Comparison of ENCODE assay signal across 9 cellular contexts in genomic region chr2:190342601-190343000, GRCh38. TPM values are rescaled to one million over a fixed set of nuclear protein-coding genes. Genes with fewer than 3 reads are reported as not detected.
DNase-seq lines count a peak whose midpoint lies in the region; ATAC-seq and TF ChIP-seq lines count a peak whose summit lies in the region.
"Had no signal": no experiment of that assay in that cellular context is flagged by ENCODE, and none has a peak within 500 bp of the region (broad histone marks: within the 10 kb centered on the region; RNA-seq: fewer than 3 reads in every experiment).

No MANE protein-coding gene starts in this region.

- no peaks in the 10 kb centered on the region for H3K36me3 Mint-ChIP-seq in nephron (ENCODE audit: low read depth)

- WGBS in upper lobe of left lung, 2 donors = 57 to 69% methylated on average over 5 of the region's 5 CpGs

- no peak for ATAC-seq in Right ventricle myocardium superior (ENCODE audit: poor library complexity)
- no peak for ATAC-seq in upper lobe of left lung (ENCODE audit: low FRiP score in 2 of 2)
- ATAC-seq in HG03571 (IDR thresholded peaks at IDR 0.05; ENCODE audit: unreplicated experiment) = no peak
- ATAC-seq in HG03108 (IDR thresholded peaks at IDR 0.05; ENCODE audit: unreplicated experiment) = no peak

- H3K9me3 ChIP-seq in left ventricle myocardium inferior (replicated peaks) (no peaks in the 10 kb centered on the region), upper lobe of left lung (no peaks in the 10 kb centered on the region)

- H3K27me3 Mint-ChIP-seq in nephron (ENCODE audit: low read depth) = no peaks in the 10 kb centered on the region

- intact Hi-C loops in left ventricle myocardium inferior (cut with micrococcal nuclease) (no loop called here), Right ventricle myocardium superior (cut with DNase I) (no loop called here)

- H3K4me3 Mint-ChIP-seq in nephron = peak overlapping the region; percentile 86 to 97 (median 97)

- H3K36me3 ChIP-seq in left ventricle myocardium inferior = no peaks in the 10 kb centered on the region
- H3K36me3 ChIP-seq in upper lobe of left lung = no peaks in the 10 kb centered on the region

- peak overlapping the region; percentile 76 for H3K4me3 ChIP-seq in left ventricle myocardium inferior
- H3K4me3 ChIP-seq in upper lobe of left lung = peak overlapping the region in 1 of 4 donors; percentile 80

- H3K27ac ChIP-seq in left ventricle myocardium inferior (replicated peaks) (peak overlapping the region; percentile 95), upper lobe of left lung (peak overlapping the region; percentile 90 to 97 (median 94))
- H3K27ac ChIP-seq: C4-2B had no signal

- TF ChIP-seq CTCF in left ventricle myocardium inferior (IDR thresholded peaks at IDR 0.05; ENCODE audit: borderline replicate concordance) (no peak), nephron (IDR thresholded peaks at IDR 0.05; ENCODE audit: unreplicated experiment in 3 of 3) (no peak), upper lobe of left lung (IDR thresholded peaks at IDR 0.05) (no peak)

- H3K4me1 ChIP-seq in left ventricle myocardium inferior (peaks cover 34% of the 10 kb centered on the region), upper lobe of left lung (peaks cover 0 to 25% (median 14%) of the 10 kb centered on the region in 4 donors)

- no peaks in the 10 kb centered on the region for H3K9me3 Mint-ChIP-seq in nephron

- no peak for TF ChIP-seq EP300 in upper lobe of left lung (IDR thresholded peaks at IDR 0.05)

- H3K27ac Mint-ChIP-seq in nephron = peak overlapping the region in 2 of 3 experiments; percentile 83 to 95

- no peak for DNase-seq in left ventricle myocardium inferior
- no peak for DNase-seq in Right ventricle myocardium superior
- DNase-seq in cerebellar cortex (ENCODE audit: low spot score) = peak; percentile 29
- no peak for DNase-seq in upper lobe of left lung
- DNase-seq in H4 (ENCODE audit: low spot score) = no peak

- TF ChIP-seq POLR2A in upper lobe of left lung (IDR thresholded peaks at IDR 0.05) = no peak

- H3K4me1 Mint-ChIP-seq in nephron = peaks cover 11% of the 10 kb centered on the region

- no peaks in the 10 kb centered on the region for H3K27me3 ChIP-seq in left ventricle myocardium inferior (ENCODE audit: low read depth)
- no peaks in the 10 kb centered on the region for H3K27me3 ChIP-seq in upper lobe of left lung

RNA-seq across cellular contexts. Expression of gene INPP1, which starts 0.8 kb away (rescaled TPM):
- 15.0 TPM for total RNA-seq in left ventricle myocardium inferior
- 17.6 TPM for total RNA-seq in Right ventricle myocardium superior
- 10 to 100 TPM; 17.6 to 37.6 (median 26.9) TPM for total RNA-seq in upper lobe of left lung
- total RNA-seq in H4 (2014; rRNA removed; shearing (Covaris generic)) = 6.5 and 15.1 TPM in 2 replicates

RNA-seq across cellular contexts. Expression of gene HIBCH, which starts 23.0 kb away (rescaled TPM):
- total RNA-seq in left ventricle myocardium inferior = 24.5 TPM
- total RNA-seq in Right ventricle myocardium superior = 22.5 TPM
- 10 to 100 TPM; 10.1 to 24.2 (median 14.7) TPM for total RNA-seq in upper lobe of left lung
- 13.2 and 15.4 TPM in 2 replicates for total RNA-seq in H4 (2014; rRNA removed; shearing (Covaris generic))
